2 cellular contexts compared by ENCODE assay signal in the genomic region with DNA sequence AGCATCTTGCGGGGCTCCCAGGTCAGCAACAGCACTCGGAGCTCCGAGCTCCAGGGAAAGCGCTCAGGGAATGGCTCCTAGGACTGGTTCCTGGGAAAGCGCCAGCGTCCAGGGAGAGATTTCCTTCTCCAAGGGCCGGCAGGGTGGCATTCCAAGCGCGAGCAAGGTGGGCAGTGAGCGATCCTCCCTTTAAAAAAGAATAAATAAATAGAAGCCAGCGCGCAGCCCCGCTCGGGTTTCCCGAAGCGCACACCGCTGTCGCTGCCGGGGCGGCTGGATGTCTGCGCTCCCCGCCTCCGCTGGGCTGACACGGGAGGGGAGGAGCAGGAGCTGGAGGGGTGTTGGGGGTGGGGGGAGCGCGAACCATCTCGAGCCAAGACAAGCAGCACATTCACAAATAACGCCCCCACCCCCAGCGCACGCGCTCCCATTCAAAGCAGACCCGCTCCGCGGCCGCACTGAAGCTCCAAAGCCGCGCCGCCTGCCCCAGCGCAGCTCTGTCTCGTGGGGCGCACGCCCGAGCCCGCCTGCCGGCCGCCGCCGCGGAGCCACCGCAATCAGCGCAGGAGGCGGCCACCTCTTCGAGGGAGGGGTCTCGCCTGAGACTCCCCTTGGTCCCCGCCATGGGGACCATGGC.
TF ChIP-seq lines count a peak whose summit lies in the region.

No MANE protein-coding gene starts in this region.

TF ChIP-seq in liver, 16 proteins besides CTCF, POLR2A, EP300 and RAD21 (continued from another document):
- TF ChIP-seq, protein P1, sequence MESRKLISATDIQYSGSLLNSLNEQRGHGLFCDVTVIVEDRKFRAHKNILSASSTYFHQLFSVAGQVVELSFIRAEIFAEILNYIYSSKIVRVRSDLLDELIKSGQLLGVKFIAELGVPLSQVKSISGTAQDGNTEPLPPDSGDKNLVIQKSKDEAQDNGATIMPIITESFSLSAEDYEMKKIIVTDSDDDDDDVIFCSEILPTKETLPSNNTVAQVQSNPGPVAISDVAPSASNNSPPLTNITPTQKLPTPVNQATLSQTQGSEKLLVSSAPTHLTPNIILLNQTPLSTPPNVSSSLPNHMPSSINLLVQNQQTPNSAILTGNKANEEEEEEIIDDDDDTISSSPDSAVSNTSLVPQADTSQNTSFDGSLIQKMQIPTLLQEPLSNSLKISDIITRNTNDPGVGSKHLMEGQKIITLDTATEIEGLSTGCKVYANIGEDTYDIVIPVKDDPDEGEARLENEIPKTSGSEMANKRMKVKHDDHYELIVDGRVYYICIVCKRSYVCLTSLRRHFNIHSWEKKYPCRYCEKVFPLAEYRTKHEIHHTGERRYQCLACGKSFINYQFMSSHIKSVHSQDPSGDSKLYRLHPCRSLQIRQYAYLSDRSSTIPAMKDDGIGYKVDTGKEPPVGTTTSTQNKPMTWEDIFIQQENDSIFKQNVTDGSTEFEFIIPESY (IDR thresholded peaks at IDR 0.05): no peak
- TF ChIP-seq GABPA (IDR thresholded peaks at IDR 0.05 in 1 of 2, conservative IDR thresholded peaks at IDR 0.05 in 1 of 2): no peak
- TF ChIP-seq HNF4G (IDR thresholded peaks at IDR 0.05): no peak
- no peak for TF ChIP-seq RXRA (IDR thresholded peaks at IDR 0.05)
- TF ChIP-seq, protein P2, sequence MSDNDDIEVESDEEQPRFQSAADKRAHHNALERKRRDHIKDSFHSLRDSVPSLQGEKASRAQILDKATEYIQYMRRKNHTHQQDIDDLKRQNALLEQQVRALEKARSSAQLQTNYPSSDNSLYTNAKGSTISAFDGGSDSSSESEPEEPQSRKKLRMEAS (IDR thresholded peaks at IDR 0.05): no peak

TF ChIP-seq in HepG2, 621 proteins besides CTCF, POLR2A, EP300 and RAD21 (continued from another document):
- TF ChIP-seq ATAD3A (CRISPR knock-in tag; IDR thresholded peaks at IDR 0.05) (no peak), KDM1A (CRISPR knock-in tag; IDR thresholded peaks at IDR 0.05) (no peak), ZFP36L1 (CRISPR knock-in tag; IDR thresholded peaks at IDR 0.05) (no peak)
- TF ChIP-seq, protein P3, sequence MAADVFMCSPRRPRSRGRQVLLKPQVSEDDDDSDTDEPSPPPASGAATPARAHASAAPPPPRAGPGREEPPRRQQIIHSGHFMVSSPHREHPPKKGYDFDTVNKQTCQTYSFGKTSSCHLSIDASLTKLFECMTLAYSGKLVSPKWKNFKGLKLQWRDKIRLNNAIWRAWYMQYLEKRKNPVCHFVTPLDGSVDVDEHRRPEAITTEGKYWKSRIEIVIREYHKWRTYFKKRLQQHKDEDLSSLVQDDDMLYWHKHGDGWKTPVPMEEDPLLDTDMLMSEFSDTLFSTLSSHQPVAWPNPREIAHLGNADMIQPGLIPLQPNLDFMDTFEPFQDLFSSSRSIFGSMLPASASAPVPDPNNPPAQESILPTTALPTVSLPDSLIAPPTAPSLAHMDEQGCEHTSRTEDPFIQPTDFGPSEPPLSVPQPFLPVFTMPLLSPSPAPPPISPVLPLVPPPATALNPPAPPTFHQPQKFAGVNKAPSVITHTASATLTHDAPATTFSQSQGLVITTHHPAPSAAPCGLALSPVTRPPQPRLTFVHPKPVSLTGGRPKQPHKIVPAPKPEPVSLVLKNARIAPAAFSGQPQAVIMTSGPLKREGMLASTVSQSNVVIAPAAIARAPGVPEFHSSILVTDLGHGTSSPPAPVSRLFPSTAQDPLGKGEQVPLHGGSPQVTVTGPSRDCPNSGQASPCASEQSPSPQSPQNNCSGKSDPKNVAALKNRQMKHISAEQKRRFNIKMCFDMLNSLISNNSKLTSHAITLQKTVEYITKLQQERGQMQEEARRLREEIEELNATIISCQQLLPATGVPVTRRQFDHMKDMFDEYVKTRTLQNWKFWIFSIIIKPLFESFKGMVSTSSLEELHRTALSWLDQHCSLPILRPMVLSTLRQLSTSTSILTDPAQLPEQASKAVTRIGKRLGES (CRISPR knock-in tag; IDR thresholded peaks at IDR 0.05; ENCODE audit: borderline replicate concordance): no peak
TF ChIP-seq in HepG2: peak in this region for 0.
